In genomic region chr6:137630666-137631065, GRCh38 we compare ENCODE assay signal across 20 cellular contexts.
DNase-seq lines count a peak whose midpoint lies in the region; ATAC-seq, FAIRE-seq and TF ChIP-seq lines count a peak whose summit lies in the region.
"Had no signal": no experiment of that assay in that cellular context is flagged by ENCODE, and none has a peak within 500 bp of the region (broad histone marks: within the 10 kb centered on the region; RNA-seq: fewer than 3 reads in every experiment).

No MANE protein-coding gene starts in this region.

- CTCF ChIA-PET in activated CD8-positive, alpha-beta memory T cell treated with anti-CD3 and anti-CD28 coated beads, Interleukin-2, amount 10 ng/mL, durations not matched to agents 7 days and 5 days (lab: Charles Lee) = interaction anchor here (0.9 to 1.3 kb wide), 3 partner anchors 11 to 316 kb away, joined by 3 to 4 read pairs (median 3); no protein-coding TSS in a partner anchor

- H2BK12ac ChIP-seq in H9 (ENCODE audit: insufficient read length, low read depth, low read length) = no peak overlapping the region

- no peak overlapping the region for H2BK15ac ChIP-seq in H9 (ENCODE audit: low read depth, low read length)

- H3K4ac ChIP-seq in H9 (ENCODE audit: low read depth, low read length) = no peak overlapping the region

- H2AK5ac ChIP-seq in H9 (ENCODE audit: insufficient read length, low read length) = no peak overlapping the region

- ATAC-seq in activated CD8-positive, alpha-beta memory T cell treated with anti-CD3 and anti-CD28 coated beads, Interleukin-2, amount 10 ng/mL, durations not matched to agents 7 days and 5 days = no peak
- ATAC-seq in gastroesophageal sphincter = no peak

- no peak overlapping the region for H3K4me2 ChIP-seq in H9 (ENCODE audit: insufficient read depth, insufficient read length, low read length)

- no peaks in the 10 kb centered on the region for H3K79me1 ChIP-seq in H9 (ENCODE audit: insufficient read depth, low read depth, low read length, poor library complexity, severe bottlenecking)

- no peak overlapping the region for H3K23ac ChIP-seq in H9 (ENCODE audit: insufficient read length, low read depth, low read length)

- DNase-seq in DMS 273 (lab: John Stamatoyannopoulos, UW; ENCODE audit: unreplicated experiment) (peak; percentile 27), DMS 273 treated with DMSO at 0.1 percent for 48 hours (lab: John Stamatoyannopoulos, UW) (no peak), H9 (no peak), glutamatergic neuron (peak; percentile 19), small intestine (peak; percentile 5), GM19238 (ENCODE audit: insufficient read length, low spot score) (no peak)
- no peak for DNase-seq in activated CD8-positive, alpha-beta memory T cell treated with anti-CD3 and anti-CD28 coated beads, Interleukin-2, amount 10 ng/mL, durations not matched to agents 7 days and 5 days
- DNase-seq: Caco-2; CD4-positive, CD25-positive, alpha-beta regulatory T cell; GM23248; MG63; NCI-H1092; NCI-H146; NCI-H2081 treated with DMSO at 0.1 percent for 48 hours; NCI-H510A treated with DMSO at 0.1 percent for 48 hours; RPMI8226; SIG-M5 had no signal

- H3K9ac ChIP-seq in H9 (ENCODE audit: extremely low read depth, insufficient read length, low read length) = no peak overlapping the region
- H3K9ac ChIP-seq: GM23248 had no signal

- H2BK20ac ChIP-seq in H9 (ENCODE audit: low read depth, low read length, poor library complexity, severe bottlenecking) = no peak overlapping the region

- peaks cover 14 to 15% of the 10 kb centered on the region in 2 experiments for H3K4me1 Mint-ChIP-seq in H9
- peaks cover 18% of the 10 kb centered on the region for H3K4me1 Mint-ChIP-seq in glutamatergic neuron (ENCODE audit: low read depth, unreplicated experiment)
- H3K4me1 Mint-ChIP-seq in activated CD8-positive, alpha-beta memory T cell treated with anti-CD3 and anti-CD28 coated beads, Interleukin-2, amount 10 ng/mL, durations not matched to agents 7 days and 5 days = peaks cover 9% of the 10 kb centered on the region
- H3K4me1 Mint-ChIP-seq: B cell; CD4-positive, CD25-positive, alpha-beta regulatory T cell had no signal

- no peaks in the 10 kb centered on the region for H4K20me1 ChIP-seq in H9 (ENCODE audit: control insufficient read depth, insufficient read depth, insufficient read length)

- H3K36me3 Mint-ChIP-seq in H9 (ENCODE audit: insufficient read depth in 1 of 3, low read depth in 3 of 3) (no peaks in the 10 kb centered on the region), glutamatergic neuron (ENCODE audit: unreplicated experiment) (no peaks in the 10 kb centered on the region)
- H3K36me3 Mint-ChIP-seq in activated CD8-positive, alpha-beta memory T cell treated with anti-CD3 and anti-CD28 coated beads, Interleukin-2, amount 10 ng/mL, durations not matched to agents 7 days and 5 days = no peaks in the 10 kb centered on the region
- H3K36me3 Mint-ChIP-seq: CD4-positive, CD25-positive, alpha-beta regulatory T cell had no signal

- no peak overlapping the region for H3K4me3 Mint-ChIP-seq in H9
- H3K4me3 Mint-ChIP-seq in glutamatergic neuron (ENCODE audit: unreplicated experiment) = no peak overlapping the region
- no peak overlapping the region for H3K4me3 Mint-ChIP-seq in activated CD8-positive, alpha-beta memory T cell treated with anti-CD3 and anti-CD28 coated beads, Interleukin-2, amount 10 ng/mL, durations not matched to agents 7 days and 5 days
- H3K4me3 Mint-ChIP-seq: B cell; CD4-positive, CD25-positive, alpha-beta regulatory T cell had no signal

- no peak overlapping the region for H3K4me3 ChIP-seq in small intestine (ENCODE audit: low read depth in 1 of 2, low read length in 2 of 2)
- no peak overlapping the region for H3K4me3 ChIP-seq in gastroesophageal sphincter
- H3K4me3 ChIP-seq: GM23248, MG63 had no signal

- FAIRE-seq in small intestine (lab: Jason Lieb, UNC) = no peak

- TF ChIP-seq EP300 in gastroesophageal sphincter (IDR thresholded peaks at IDR 0.05) = no peak

- H3K14ac ChIP-seq in H9 (ENCODE audit: insufficient read depth, low read length) = peak overlapping the region; percentile 75; the same call in 1 of the 2 replicates

- no peaks in the 10 kb centered on the region for H3K79me2 ChIP-seq in H9 (ENCODE audit: insufficient read depth, low read length)

- H3K27me3 ChIP-seq in H9 (ENCODE audit: insufficient read depth, low read length) (no peaks in the 10 kb centered on the region), small intestine (ENCODE audit: control insufficient read depth in 2 of 2, insufficient read depth in 2 of 2, low read length in 2 of 2) (no peaks in the 10 kb centered on the region), gastroesophageal sphincter (no peaks in the 10 kb centered on the region)
- H3K27me3 ChIP-seq: MG63 had no signal

- no peak overlapping the region for H4K5ac ChIP-seq in H9 (ENCODE audit: insufficient read length, low read depth, low read length)

- no peaks in the 10 kb centered on the region for H3K27me3 Mint-ChIP-seq in H9 (ENCODE audit: low read depth)
- H3K27me3 Mint-ChIP-seq in glutamatergic neuron (ENCODE audit: unreplicated experiment) = no peaks in the 10 kb centered on the region
- H3K27me3 Mint-ChIP-seq in activated CD8-positive, alpha-beta memory T cell treated with anti-CD3 and anti-CD28 coated beads, Interleukin-2, amount 10 ng/mL, durations not matched to agents 7 days and 5 days = peaks cover 12% of the 10 kb centered on the region

- no peaks in the 10 kb centered on the region for H3K23me2 ChIP-seq in H9 (ENCODE audit: insufficient read length, low read depth, low read length, poor library complexity, severe bottlenecking)

- no peak overlapping the region for H2AFZ ChIP-seq in H9 (ENCODE audit: low read length)
- H2AFZ ChIP-seq: GM23248 had no signal

- no peak overlapping the region for H4K8ac ChIP-seq in H9 (replicated peaks; ENCODE audit: insufficient read length, low read depth, low read length)

- H3K18ac ChIP-seq in H9 (ENCODE audit: insufficient read length, low read depth, low read length) = peak overlapping the region; percentile 76

- no peak overlapping the region for H3K56ac ChIP-seq in H9 (ENCODE audit: insufficient read length, low read depth, low read length)

- no peak for TF ChIP-seq CTCF in H9 (conservative IDR thresholded peaks at IDR 0.05)
- TF ChIP-seq CTCF in glutamatergic neuron (IDR thresholded peaks at IDR 0.05; ENCODE audit: partially characterized antibody, unreplicated experiment) = no peak
- no peak for TF ChIP-seq CTCF in gastroesophageal sphincter (IDR thresholded peaks at IDR 0.05)

- no peak for TF ChIP-seq POLR2A in gastroesophageal sphincter (IDR thresholded peaks at IDR 0.05)

- no peak overlapping the region for H2BK5ac ChIP-seq in H9 (ENCODE audit: insufficient read length, low read length)

- H3K27ac ChIP-seq in H9 (ENCODE audit: insufficient read length, low read depth, low read length) (no peak overlapping the region), small intestine (ENCODE audit: low read depth in 1 of 2, low read length in 1 of 2) (no peak overlapping the region), gastroesophageal sphincter (no peak overlapping the region)
- H3K27ac ChIP-seq: 22Rv1, GM23248 had no signal

- no peak overlapping the region for H3T11ph ChIP-seq in H9 (ENCODE audit: low read length)

- H4K91ac ChIP-seq in H9 (ENCODE audit: insufficient read length, low read depth, low read length) = no peak overlapping the region

- H3K27ac Mint-ChIP-seq in H9 (no peak overlapping the region), glutamatergic neuron (ENCODE audit: unreplicated experiment) (no peak overlapping the region)
- no peak overlapping the region for H3K27ac Mint-ChIP-seq in activated CD8-positive, alpha-beta memory T cell treated with anti-CD3 and anti-CD28 coated beads, Interleukin-2, amount 10 ng/mL, durations not matched to agents 7 days and 5 days
- H3K27ac Mint-ChIP-seq: B cell; CD4-positive, CD25-positive, alpha-beta regulatory T cell had no signal

- H3K9me3 ChIP-seq in H9 (ENCODE audit: control insufficient read depth, low read depth, low read length) (no peaks in the 10 kb centered on the region), small intestine (ENCODE audit: control insufficient read depth, low read depth) (no peaks in the 10 kb centered on the region), gastroesophageal sphincter (no peaks in the 10 kb centered on the region)
- H3K9me3 ChIP-seq: Caco-2, MG63 had no signal

- H3K4me1 ChIP-seq in H9 (ENCODE audit: insufficient read depth, low read length) = no peaks in the 10 kb centered on the region; the same call in none of the 2 replicates
- H3K4me1 ChIP-seq in small intestine (ENCODE audit: control insufficient read depth in 2 of 2, insufficient read depth in 1 of 2, low read depth in 1 of 2, low read length in 1 of 2) = peaks cover 0 to 2% of the 10 kb centered on the region in 2 donors
- no peaks in the 10 kb centered on the region for H3K4me1 ChIP-seq in gastroesophageal sphincter

- no peaks in the 10 kb centered on the region for H3K9me3 Mint-ChIP-seq in H9
- H3K9me3 Mint-ChIP-seq in glutamatergic neuron (ENCODE audit: unreplicated experiment) = peaks cover 1% of the 10 kb centered on the region
- no peaks in the 10 kb centered on the region for H3K9me3 Mint-ChIP-seq in activated CD8-positive, alpha-beta memory T cell treated with anti-CD3 and anti-CD28 coated beads, Interleukin-2, amount 10 ng/mL, durations not matched to agents 7 days and 5 days (ENCODE audit: low read depth)

- WGBS in H9 (ENCODE audit: extremely low coverage, insufficient read length, low lambda C conversion rate) = no CpG with 5 or more reads among the region's 1 CpG
- WGBS in small intestine, 3 donors = 22 to 54% (median 35%) methylated on average over 1 of the region's 1 CpG
- WGBS in gastroesophageal sphincter (ENCODE audit: low coverage in 1 of 2), 2 donors = 50% methylated on average over 1 of the region's 1 CpG; no CpG with 5 or more reads in 1 of the 2 donors

- H3K36me3 ChIP-seq in small intestine (ENCODE audit: control insufficient read depth in 2 of 2, insufficient read depth in 2 of 2, low read length in 2 of 2) (no peaks in the 10 kb centered on the region), gastroesophageal sphincter (no peaks in the 10 kb centered on the region)
- H3K36me3 ChIP-seq: MG63 had no signal

- no peak overlapping the region for H2BK120ac ChIP-seq in H9 (ENCODE audit: low read depth, low read length, poor library complexity, severe bottlenecking)

Comparison
In these comparisons a context has a peak if more than half of its experiments do, and no peak if none do; other contexts are left out.
1. DNase-seq: peak in DMS 273 (single experiment), glutamatergic neuron (single experiment) and small intestine (single experiment); none in DMS 273 treated with DMSO at 0.1 percent for 48 hours (single experiment), H9 (single experiment), GM19238 (single experiment) and activated CD8-positive, alpha-beta memory T cell treated with anti-CD3 and anti-CD28 coated beads, Interleukin-2, amount 10 ng/mL, durations not matched to agents 7 days and 5 days (single experiment).